ENCODE assay signal across 18 cellular contexts in genomic region chr15:37075777-37076176, GRCh38. TPM values are rescaled to one million over a fixed set of nuclear protein-coding genes. Genes with fewer than 3 reads are reported as not detected.
"Had no signal": no experiment of that assay in that cellular context is flagged by ENCODE, and none has a peak within 500 bp of the region (broad histone marks: within the 10 kb centered on the region; RNA-seq: fewer than 3 reads in every experiment).

No MANE protein-coding gene starts in this region.

- DNase-seq: colonic mucosa; foreskin melanocyte; heart left ventricle; hippocampal formation; left colon; mesendoderm; mucosa of descending colon; naive thymus-derived CD8-positive, alpha-beta T cell; ovary; sigmoid colon; stimulated activated CD4-positive, alpha-beta T cell treated with anti-CD3 and anti-CD28 coated beads, Interleukin-12 subunit alpha, Interleukin-12 subunit beta, amount 100 ng/mL, for 4 hours; stimulated activated naive CD4-positive, alpha-beta T cell; stomach; substantia nigra; transverse colon had no signal

- ATAC-seq: heart left ventricle; left colon; mucosa of descending colon; naive thymus-derived CD8-positive, alpha-beta T cell had no signal

- H3K36me3 ChIP-seq: colonic mucosa, ovary, thoracic aorta, transverse colon had no signal

- H3K9me3 ChIP-seq: colonic mucosa, heart left ventricle, mucosa of descending colon, ovary, right atrium auricular region, sigmoid colon, stomach, thoracic aorta, transverse colon had no signal

- H3K27ac ChIP-seq: colonic mucosa, heart left ventricle, ovary, right atrium auricular region, skin epidermis, stomach, thoracic aorta, transverse colon had no signal

- H3K27me3 ChIP-seq: colonic mucosa, heart left ventricle, ovary, right atrium auricular region, sigmoid colon, stomach, transverse colon had no signal

- H3K4me3 ChIP-seq: colonic mucosa, heart left ventricle, mucosa of descending colon, ovary, right atrium auricular region, sigmoid colon, skin epidermis, stomach, thoracic aorta, transverse colon had no signal

- H3K4me1 ChIP-seq: colonic mucosa had no signal

RNA-seq across cellular contexts. Expression of gene MEIS2, which starts 24.6 kb away (rescaled TPM):
- total RNA-seq: naive thymus-derived CD8-positive, alpha-beta T cell had no signal
- polyA plus RNA-seq: naive thymus-derived CD8-positive, alpha-beta T cell had no signal
